9 cellular contexts compared by ENCODE assay signal in the genomic region with DNA sequence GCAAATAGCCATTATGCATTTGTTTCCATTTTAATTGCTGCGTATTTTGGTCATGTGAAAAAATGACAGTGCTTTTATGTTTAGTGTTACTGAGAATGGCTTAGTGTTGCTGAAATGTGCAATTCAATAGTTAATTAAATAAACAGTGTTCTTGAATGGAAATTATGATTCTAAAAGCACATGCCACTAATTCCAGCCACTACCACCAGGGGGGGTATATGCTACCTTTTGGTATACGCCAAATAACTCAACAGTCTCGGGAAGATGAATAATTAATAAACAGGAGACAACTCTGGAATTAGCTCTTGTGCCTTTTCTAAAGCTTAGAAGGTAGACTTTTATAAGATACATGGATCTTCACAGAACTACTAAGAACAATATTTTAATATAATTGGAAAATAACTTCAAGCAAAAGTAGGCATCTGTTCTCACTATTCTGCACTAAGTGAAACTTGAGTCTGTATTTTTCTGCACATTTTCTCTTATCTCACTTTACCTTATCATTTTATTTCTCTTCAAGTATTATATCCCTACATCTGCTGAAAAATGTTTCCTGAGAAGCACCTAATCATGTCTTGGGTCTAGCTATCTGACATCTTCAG.
DNase-seq lines count a peak whose midpoint lies in the region; ATAC-seq and TF ChIP-seq lines count a peak whose summit lies in the region.
"Had no signal": no experiment of that assay in that cellular context is flagged by ENCODE, and none has a peak within 500 bp of the region (broad histone marks: within the 10 kb centered on the region; RNA-seq: fewer than 3 reads in every experiment).

No MANE protein-coding gene starts in this region.

- H3K4me3 ChIP-seq in GM12875 (ENCODE audit: low read depth, low read length) (no peak overlapping the region), cardiac fibroblast (replicated peaks in 1 of 2; ENCODE audit: low read depth in 2 of 2, low read length in 2 of 2) (no peak overlapping the region), mesendoderm (ENCODE audit: low read length) (no peak overlapping the region), upper lobe of left lung (no peak overlapping the region)

- H3K4me1 ChIP-seq in mesendoderm (ENCODE audit: control insufficient read depth, low read depth, low read length): no peaks in the 10 kb centered on the region
- H3K4me1 ChIP-seq in upper lobe of left lung: no peaks in the 10 kb centered on the region

- H2BK120ac ChIP-seq in mesendoderm (ENCODE audit: low read depth, low read length): no peak overlapping the region

- H3K79me1 ChIP-seq in mesendoderm (ENCODE audit: low read length): no peaks in the 10 kb centered on the region

- no peak overlapping the region for H4K8ac ChIP-seq in mesendoderm (ENCODE audit: low read depth, low read length)

- no peak overlapping the region for H3K27ac ChIP-seq in mesendoderm (ENCODE audit: low read depth, low read length)
- H3K27ac ChIP-seq in upper lobe of left lung: no peak overlapping the region

- no CpG with 5 or more reads among the region's 3 CpGs for WGBS in mesendoderm (ENCODE audit: extremely low coverage, insufficient coverage, low lambda C conversion rate)
- 35 to 42% methylated on average over 3 of the region's 3 CpGs for WGBS in upper lobe of left lung, 2 donors

- H3K18ac ChIP-seq in mesendoderm (ENCODE audit: low read length): no peak overlapping the region

- H3K4ac ChIP-seq in mesendoderm (ENCODE audit: low read depth, low read length): no peak overlapping the region

- no peak overlapping the region for H2AK5ac ChIP-seq in mesendoderm (ENCODE audit: low read length)

- no peak for TF ChIP-seq EP300 in upper lobe of left lung (IDR thresholded peaks at IDR 0.05)

- no peak for TF ChIP-seq POLR2A in upper lobe of left lung (IDR thresholded peaks at IDR 0.05)

- no peak overlapping the region for H4K5ac ChIP-seq in mesendoderm (ENCODE audit: low read length)

- H3K36me3 ChIP-seq in mesendoderm (ENCODE audit: control insufficient read depth, insufficient read depth, low read length) (no peaks in the 10 kb centered on the region), upper lobe of left lung (no peaks in the 10 kb centered on the region)

- no peak overlapping the region for H3K56ac ChIP-seq in mesendoderm (ENCODE audit: low read length)

- TF ChIP-seq CTCF in GM12875 (IDR thresholded peaks at IDR 0.05; ENCODE audit: borderline replicate concordance, insufficient read depth, low read depth, low read length) (peak; percentile 64), cardiac fibroblast (IDR thresholded peaks at IDR 0.05; ENCODE audit: low read depth, low read length) (peak; percentile 75), upper lobe of left lung (IDR thresholded peaks at IDR 0.05) (peak; percentile 21 to 66 (median 62))

- peaks cover 0 to 4% (median 0%) of the 10 kb centered on the region in 4 donors for H3K9me3 ChIP-seq in upper lobe of left lung

- H3K79me2 ChIP-seq in mesendoderm (ENCODE audit: control insufficient read depth, insufficient read depth, low read length): no peaks in the 10 kb centered on the region

- no peak overlapping the region for H3K9ac ChIP-seq in mesendoderm (ENCODE audit: low read length)

- no peak overlapping the region for H3K4me2 ChIP-seq in mesendoderm (ENCODE audit: low read length)

- H2BK15ac ChIP-seq in mesendoderm (replicated peaks; ENCODE audit: low read depth): no peak overlapping the region

- no peak overlapping the region for H3K23ac ChIP-seq in mesendoderm (ENCODE audit: low read length)

- H3K27me3 ChIP-seq in mesendoderm (ENCODE audit: insufficient read depth, low read length, poor library complexity) (no peaks in the 10 kb centered on the region), upper lobe of left lung (no peaks in the 10 kb centered on the region)

- DNase-seq in AG20443 (ENCODE audit: low spot score) (peak; percentile 16), RKO (ENCODE audit: low spot score) (peak; percentile 68), cardiac fibroblast (ENCODE audit: low read depth in 2 of 2) (peak; percentile 66 to 80), mesendoderm (peak; percentile 37), upper lobe of left lung (no peak), NCI-H1436 (lab: John Stamatoyannopoulos, UW) (no peak)

- H2BK5ac ChIP-seq in mesendoderm (ENCODE audit: low read length): no peak overlapping the region

- peak; percentile 84 for ATAC-seq in HG02870 (IDR thresholded peaks at IDR 0.05; ENCODE audit: unreplicated experiment)
- peak in 1 of 2 donors; percentile 56 for ATAC-seq in upper lobe of left lung (ENCODE audit: low FRiP score in 2 of 2)
- ATAC-seq: naive thymus-derived CD4-positive, alpha-beta T cell had no signal

Comparison
In these comparisons a context has a peak if more than half of its experiments do, and no peak if none do; other contexts are left out.
1. DNase-seq: peak in AG20443 (single experiment), RKO (single experiment), cardiac fibroblast (2 of 2) and mesendoderm (single experiment); none in upper lobe of left lung (0 of 2) and NCI-H1436 (single experiment).
2. Peak in every context shown above with its lines, with median percentiles within 50 percentile points of each other: CTCF ChIP-seq.